Comparison of ENCODE assay signal across 1 cellular context in the genomic region with DNA sequence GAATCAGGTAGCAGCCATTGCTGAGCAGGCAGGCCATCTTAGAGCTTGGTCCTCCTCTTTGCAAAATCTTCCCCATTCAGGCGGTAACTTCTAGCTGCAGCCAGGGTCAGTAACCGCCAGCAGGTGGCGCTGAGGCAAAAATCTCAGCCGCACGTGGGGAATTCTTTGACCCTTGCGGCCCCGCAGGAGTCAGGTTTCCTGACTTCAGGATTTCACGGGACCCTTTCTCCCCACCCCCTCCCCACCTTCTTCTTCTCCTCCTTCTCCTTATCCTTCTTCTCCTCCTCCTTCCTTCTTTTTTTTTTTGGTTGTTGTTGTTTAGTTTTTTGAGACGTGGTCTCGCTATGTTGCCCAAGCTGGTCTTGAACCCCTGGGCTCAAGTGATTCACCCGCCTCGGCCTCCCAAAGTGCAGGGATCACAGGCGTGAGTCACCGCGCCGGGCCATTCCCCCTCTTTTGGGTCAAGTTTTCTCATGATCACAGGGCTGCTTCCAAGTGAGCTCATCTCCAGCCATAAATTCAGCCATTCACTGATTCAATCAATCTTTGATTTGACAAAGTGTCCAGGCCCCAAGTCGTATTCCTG.
TF ChIP-seq lines count a peak whose summit lies in the region.

No MANE protein-coding gene starts in this region.

TF ChIP-seq in HEK293, 187 proteins besides CTCF, POLR2A, EP300 and RAD21 (continued from another document and continues in another):
- no peak for TF ChIP-seq KLF17 (tag by site-specific recombination; IDR thresholded peaks at IDR 0.05)
- TF ChIP-seq ZSCAN30 (tag by site-specific recombination; IDR thresholded peaks at IDR 0.05) = no peak
- peak; percentile 69 for TF ChIP-seq GLIS2 (tag by site-specific recombination; IDR thresholded peaks at IDR 0.05)
- TF ChIP-seq ZNF324 (tag by site-specific recombination; IDR thresholded peaks at IDR 0.05) = peak; percentile 74
- no peak for TF ChIP-seq ZBTB20 (tag by site-specific recombination; IDR thresholded peaks at IDR 0.05)
- no peak for TF ChIP-seq ZNF549 (tag by site-specific recombination; IDR thresholded peaks at IDR 0.05)
- no peak for TF ChIP-seq ZBTB21 (tag by site-specific recombination; IDR thresholded peaks at IDR 0.05)
- TF ChIP-seq, protein P1, sequence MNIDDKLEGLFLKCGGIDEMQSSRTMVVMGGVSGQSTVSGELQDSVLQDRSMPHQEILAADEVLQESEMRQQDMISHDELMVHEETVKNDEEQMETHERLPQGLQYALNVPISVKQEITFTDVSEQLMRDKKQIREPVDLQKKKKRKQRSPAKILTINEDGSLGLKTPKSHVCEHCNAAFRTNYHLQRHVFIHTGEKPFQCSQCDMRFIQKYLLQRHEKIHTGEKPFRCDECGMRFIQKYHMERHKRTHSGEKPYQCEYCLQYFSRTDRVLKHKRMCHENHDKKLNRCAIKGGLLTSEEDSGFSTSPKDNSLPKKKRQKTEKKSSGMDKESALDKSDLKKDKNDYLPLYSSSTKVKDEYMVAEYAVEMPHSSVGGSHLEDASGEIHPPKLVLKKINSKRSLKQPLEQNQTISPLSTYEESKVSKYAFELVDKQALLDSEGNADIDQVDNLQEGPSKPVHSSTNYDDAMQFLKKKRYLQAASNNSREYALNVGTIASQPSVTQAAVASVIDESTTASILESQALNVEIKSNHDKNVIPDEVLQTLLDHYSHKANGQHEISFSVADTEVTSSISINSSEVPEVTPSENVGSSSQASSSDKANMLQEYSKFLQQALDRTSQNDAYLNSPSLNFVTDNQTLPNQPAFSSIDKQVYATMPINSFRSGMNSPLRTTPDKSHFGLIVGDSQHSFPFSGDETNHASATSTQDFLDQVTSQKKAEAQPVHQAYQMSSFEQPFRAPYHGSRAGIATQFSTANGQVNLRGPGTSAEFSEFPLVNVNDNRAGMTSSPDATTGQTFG (tag by site-specific recombination; IDR thresholded peaks at IDR 0.05; ENCODE audit: borderline replicate concordance) = no peak
- TF ChIP-seq KLF1 (tag by site-specific recombination; IDR thresholded peaks at IDR 0.05) = no peak
- TF ChIP-seq ZNF596 (tag by site-specific recombination; IDR thresholded peaks at IDR 0.05) = no peak
- TF ChIP-seq HOXA7 (CRISPR knock-in tag; IDR thresholded peaks at IDR 0.05; ENCODE audit: borderline replicate concordance) = no peak
- TF ChIP-seq ZBTB6 (tag by site-specific recombination; IDR thresholded peaks at IDR 0.05) = no peak
- peak; percentile 91; the same call in 1 of the 2 replicates for TF ChIP-seq BCL11A (tag by site-specific recombination; IDR thresholded peaks at IDR 0.05; ENCODE audit: low read depth)
- peak; percentile 31; the same call in 1 of the 2 replicates for TF ChIP-seq ZBTB17 (tag by site-specific recombination; IDR thresholded peaks at IDR 0.05)
- no peak for TF ChIP-seq ZNF211 (tag by site-specific recombination; IDR thresholded peaks at IDR 0.05; ENCODE audit: low read depth)
- TF ChIP-seq, protein P2, sequence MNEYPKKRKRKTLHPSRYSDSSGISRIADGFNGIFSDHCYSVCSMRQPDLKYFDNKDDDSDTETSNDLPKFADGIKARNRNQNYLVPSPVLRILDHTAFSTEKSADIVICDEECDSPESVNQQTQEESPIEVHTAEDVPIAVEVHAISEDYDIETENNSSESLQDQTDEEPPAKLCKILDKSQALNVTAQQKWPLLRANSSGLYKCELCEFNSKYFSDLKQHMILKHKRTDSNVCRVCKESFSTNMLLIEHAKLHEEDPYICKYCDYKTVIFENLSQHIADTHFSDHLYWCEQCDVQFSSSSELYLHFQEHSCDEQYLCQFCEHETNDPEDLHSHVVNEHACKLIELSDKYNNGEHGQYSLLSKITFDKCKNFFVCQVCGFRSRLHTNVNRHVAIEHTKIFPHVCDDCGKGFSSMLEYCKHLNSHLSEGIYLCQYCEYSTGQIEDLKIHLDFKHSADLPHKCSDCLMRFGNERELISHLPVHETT (tag by site-specific recombination; IDR thresholded peaks at IDR 0.05) = peak; percentile 79; the same call in 1 of the 2 replicates
- TF ChIP-seq TSHZ1 (tag by site-specific recombination; IDR thresholded peaks at IDR 0.05; ENCODE audit: borderline replicate concordance) = peak; percentile 2; the same call in 1 of the 2 replicates
- no peak for TF ChIP-seq ZNF350 (tag by site-specific recombination; IDR thresholded peaks at IDR 0.05)
- TF ChIP-seq ZBTB49 (tag by site-specific recombination; IDR thresholded peaks at IDR 0.05; ENCODE audit: low read depth) = no peak
- TF ChIP-seq ZNF433 (tag by site-specific recombination; IDR thresholded peaks at IDR 0.05; ENCODE audit: low read depth) = no peak
- no peak for TF ChIP-seq PRDM4 (tag by site-specific recombination; IDR thresholded peaks at IDR 0.05)
- TF ChIP-seq ZNF121 (tag by site-specific recombination; IDR thresholded peaks at IDR 0.05) = no peak
- TF ChIP-seq WT1 (tag by site-specific recombination; IDR thresholded peaks at IDR 0.05) = no peak
- TF ChIP-seq SALL2 (tag by site-specific recombination; IDR thresholded peaks at IDR 0.05; ENCODE audit: borderline replicate concordance) = no peak
- no peak for TF ChIP-seq ZSCAN4 (tag by site-specific recombination; IDR thresholded peaks at IDR 0.05)
- TF ChIP-seq ZNF488 (tag by site-specific recombination; IDR thresholded peaks at IDR 0.05) = no peak
- peak; percentile 94 for TF ChIP-seq BCL11B (tag by site-specific recombination; IDR thresholded peaks at IDR 0.05; ENCODE audit: low read depth)
- no peak for TF ChIP-seq ZNF140 (tag by site-specific recombination; IDR thresholded peaks at IDR 0.05)
- no peak for TF ChIP-seq ZNF175 (tag by site-specific recombination; IDR thresholded peaks at IDR 0.05)
- TF ChIP-seq ZBTB44 (tag by site-specific recombination; IDR thresholded peaks at IDR 0.05) = no peak
- TF ChIP-seq ZNF654 (tag by site-specific recombination; IDR thresholded peaks at IDR 0.05; ENCODE audit: low read depth) = peak; percentile 65
- TF ChIP-seq ZNF146 (tag by site-specific recombination; IDR thresholded peaks at IDR 0.05) = no peak
- TF ChIP-seq ZNF37A (tag by site-specific recombination; IDR thresholded peaks at IDR 0.05) = no peak
- TF ChIP-seq ZNF274 (IDR thresholded peaks at IDR 0.05; ENCODE audit: low read length) = no peak
- TF ChIP-seq ZNF274 (tag by site-specific recombination; IDR thresholded peaks at IDR 0.05; ENCODE audit: borderline replicate concordance) = no peak
- no peak for TF ChIP-seq ZNF792 (tag by site-specific recombination; IDR thresholded peaks at IDR 0.05)
- TF ChIP-seq ZNF133 (tag by site-specific recombination; IDR thresholded peaks at IDR 0.05) = no peak
- no peak for TF ChIP-seq ZNF248 (tag by site-specific recombination; IDR thresholded peaks at IDR 0.05)
- TF ChIP-seq ZBTB8A (tag by site-specific recombination; IDR thresholded peaks at IDR 0.05) = no peak
